8 cellular contexts compared by ENCODE assay signal in genomic region chr3:124032881-124033359, GRCh38. TPM values are rescaled to one million over a fixed set of nuclear protein-coding genes. Genes with fewer than 3 reads are reported as not detected.
A peak's percentile ranks its signal among the peaks of the same experiment; 100 is the strongest.
DNase-seq lines count a peak whose midpoint lies in the region; ATAC-seq and TF ChIP-seq lines count a peak whose summit lies in the region.

No MANE protein-coding gene starts in this region.

- peak; percentile 67 for DNase-seq in SIG-M5 treated with dmso at 0.1 percent for 504 hours (lab: John Stamatoyannopoulos, UW; ENCODE audit: unreplicated experiment)
- no peak for DNase-seq in SIG-M5 (lab: John Stamatoyannopoulos, UW)
- peak; percentile 84 for DNase-seq in NCI-H345 (lab: John Stamatoyannopoulos, UW)
- DNase-seq in activated CD4-positive, alpha-beta T cell treated with anti-CD3 and anti-CD28 coated beads, Interleukin-2, amount 10 ng/mL, durations not matched to agents 24 days and 14 days = peak; percentile 90
- peak; percentile 79 for DNase-seq in dedifferentiated amniotic fluid mesenchymal stem cell (ENCODE audit: extremely low spot score)
- peak; percentile 80 to 93 for DNase-seq in left lung
- peak; percentile 63 for DNase-seq in stimulated activated CD4-positive, alpha-beta T cell treated with anti-CD3 and anti-CD28 coated beads, Interleukin-1b, Interleukin-23, amount 100 ng/mL, for 48 hours

- peaks cover 55% of the 10 kb centered on the region for H3K27me3 Mint-ChIP-seq in activated CD4-positive, alpha-beta T cell treated with anti-CD3 and anti-CD28 coated beads, Interleukin-2, amount 10 ng/mL, durations not matched to agents 24 days and 14 days

- H3K4me3 ChIP-seq in left lung = peak overlapping the region; percentile 57 to 60

- peak; percentile 71 to 80 for TF ChIP-seq CTCF in left lung (IDR thresholded peaks at IDR 0.05)

- H3K27ac Mint-ChIP-seq in activated CD4-positive, alpha-beta T cell treated with anti-CD3 and anti-CD28 coated beads, Interleukin-2, amount 10 ng/mL, durations not matched to agents 24 days and 14 days = no peak overlapping the region

- intact Hi-C loops in activated CD4-positive, alpha-beta T cell treated with anti-CD3 and anti-CD28 coated beads, Interleukin-2, amount 10 ng/mL, durations not matched to agents 24 days and 14 days (cut with micrococcal nuclease) = loop anchor here (5.0 kb wide), 1 partner anchor 71 kb away; the partner anchor contains the start of gene CCDC14
- intact Hi-C loops in left lung (cut with DNase I) = loop anchor here in 1 of 2 donors (10.0 kb wide), 1 partner anchor 52 kb away; no protein-coding TSS in a partner anchor

- H3K36me3 ChIP-seq in left lung = no peaks in the 10 kb centered on the region

- peaks cover 9% of the 10 kb centered on the region for H3K4me1 Mint-ChIP-seq in activated CD4-positive, alpha-beta T cell treated with anti-CD3 and anti-CD28 coated beads, Interleukin-2, amount 10 ng/mL, durations not matched to agents 24 days and 14 days

- no peaks in the 10 kb centered on the region for H3K36me3 Mint-ChIP-seq in activated CD4-positive, alpha-beta T cell treated with anti-CD3 and anti-CD28 coated beads, Interleukin-2, amount 10 ng/mL, durations not matched to agents 24 days and 14 days (ENCODE audit: low read depth)

- peaks cover 0 to 19% of the 10 kb centered on the region in 2 donors for H3K4me1 ChIP-seq in left lung

- peak; percentile 90 for ATAC-seq in HG03139 (IDR thresholded peaks at IDR 0.05; ENCODE audit: unreplicated experiment)
- ATAC-seq in left lung = peak; percentile 98

- H3K9me3 Mint-ChIP-seq in activated CD4-positive, alpha-beta T cell treated with anti-CD3 and anti-CD28 coated beads, Interleukin-2, amount 10 ng/mL, durations not matched to agents 24 days and 14 days = no peaks in the 10 kb centered on the region

- peak overlapping the region; percentile 50 for H3K4me3 Mint-ChIP-seq in activated CD4-positive, alpha-beta T cell treated with anti-CD3 and anti-CD28 coated beads, Interleukin-2, amount 10 ng/mL, durations not matched to agents 24 days and 14 days

- no peaks in the 10 kb centered on the region for H3K9me3 ChIP-seq in left lung

- peak overlapping the region; percentile 59 to 73 for H3K27ac ChIP-seq in left lung

- peaks cover 11 to 89% of the 10 kb centered on the region in 2 donors for H3K27me3 ChIP-seq in left lung

RNA-seq across cellular contexts. Expression of gene KALRN, which starts 0.2 kb away (rescaled TPM):
- total RNA-seq in activated CD4-positive, alpha-beta T cell treated with anti-CD3 and anti-CD28 coated beads, Interleukin-2, amount 10 ng/mL, durations not matched to agents 24 days and 14 days = 0.66 and 0.72 TPM in 2 replicates
- 10 to 100 TPM; 19.2 to 25.4 TPM for total RNA-seq in left lung

RNA-seq across cellular contexts. Expression of gene ROPN1, which starts 41.0 kb away (rescaled TPM):
- total RNA-seq in activated CD4-positive, alpha-beta T cell treated with anti-CD3 and anti-CD28 coated beads, Interleukin-2, amount 10 ng/mL, durations not matched to agents 24 days and 14 days = not detected in 2 replicates
- not detected for total RNA-seq in left lung

Comparison
In these comparisons a context has a peak if more than half of its experiments do, and no peak if none do; other contexts are left out.
1. RNA of gene KALRN, which starts 0.2 kb away (total RNA-seq): 19.2 to 25.4 TPM in left lung; 0.66 to 0.72 TPM in activated CD4-positive, alpha-beta T cell treated with anti-CD3 and anti-CD28 coated beads, Interleukin-2, amount 10 ng/mL, durations not matched to agents 24 days and 14 days; every median in the first group is over 10 times any median in the second.